ENCODE assay signal across 18 cellular contexts in genomic region chr3:89740881-89741177, GRCh38.
"Had no signal": no experiment of that assay in that cellular context is flagged by ENCODE, and none has a peak within 500 bp of the region (broad histone marks: within the 10 kb centered on the region; RNA-seq: fewer than 3 reads in every experiment).

No MANE protein-coding gene starts in this region.

- H3K4me1 ChIP-seq: esophagus muscularis mucosa, right atrium auricular region had no signal

- ATAC-seq: activated naive CD8-positive, alpha-beta T cell treated with anti-CD3 and anti-CD28 coated beads, Interleukin-2, amount 50 U/mL, for 24 hours; mucosa of descending colon; natural killer cell; T-cell had no signal

- H3K27me3 ChIP-seq: cardiac muscle cell, esophagus muscularis mucosa, neutrophil, right atrium auricular region had no signal

- H3K27ac ChIP-seq: cardiac muscle cell, esophagus muscularis mucosa, neutrophil had no signal

- H3K36me3 ChIP-seq: cardiac muscle cell, esophagus muscularis mucosa, neutrophil, right atrium auricular region had no signal

- H3K4me3 ChIP-seq: cardiac muscle cell, esophagus muscularis mucosa, mucosa of descending colon, right atrium auricular region had no signal

- DNase-seq: activated CD4-positive, CD25-positive, alpha-beta regulatory T cell treated with anti-CD3 and anti-CD28 coated beads, Interleukin-2, amount 50 U/mL, for 72 hours; activated naive CD4-positive, alpha-beta T cell treated with Interleukin-2 at 50 U/mL for 16 hours; activated naive CD8-positive, alpha-beta T cell treated with anti-CD3 and anti-CD28 coated beads, Interleukin-2, amount 50 U/mL, for 24 hours; activated T-cell treated with anti-CD3 and anti-CD28 coated beads for 4 hours; islet precursor cell; mucosa of descending colon; natural killer cell; small intestine; stimulated activated CD4-positive, alpha-beta T cell treated with anti-CD3 and anti-CD28 coated beads, Interleukin-4, amount 100 ng/mL, for 4 hours; stimulated activated CD8-positive, alpha-beta memory T cell treated with anti-CD3 and anti-CD28 coated beads, Interleukin-4, amount 100 ng/mL, for 48 hours; stimulated activated naive CD4-positive, alpha-beta T cell treated with Interleukin-2 at 50 U/mL for 16 hours; T-cell; T1000; trophoblast cell had no signal

- H3K9me3 ChIP-seq: esophagus muscularis mucosa, mucosa of descending colon, neutrophil, right atrium auricular region had no signal
